In the genomic region with DNA sequence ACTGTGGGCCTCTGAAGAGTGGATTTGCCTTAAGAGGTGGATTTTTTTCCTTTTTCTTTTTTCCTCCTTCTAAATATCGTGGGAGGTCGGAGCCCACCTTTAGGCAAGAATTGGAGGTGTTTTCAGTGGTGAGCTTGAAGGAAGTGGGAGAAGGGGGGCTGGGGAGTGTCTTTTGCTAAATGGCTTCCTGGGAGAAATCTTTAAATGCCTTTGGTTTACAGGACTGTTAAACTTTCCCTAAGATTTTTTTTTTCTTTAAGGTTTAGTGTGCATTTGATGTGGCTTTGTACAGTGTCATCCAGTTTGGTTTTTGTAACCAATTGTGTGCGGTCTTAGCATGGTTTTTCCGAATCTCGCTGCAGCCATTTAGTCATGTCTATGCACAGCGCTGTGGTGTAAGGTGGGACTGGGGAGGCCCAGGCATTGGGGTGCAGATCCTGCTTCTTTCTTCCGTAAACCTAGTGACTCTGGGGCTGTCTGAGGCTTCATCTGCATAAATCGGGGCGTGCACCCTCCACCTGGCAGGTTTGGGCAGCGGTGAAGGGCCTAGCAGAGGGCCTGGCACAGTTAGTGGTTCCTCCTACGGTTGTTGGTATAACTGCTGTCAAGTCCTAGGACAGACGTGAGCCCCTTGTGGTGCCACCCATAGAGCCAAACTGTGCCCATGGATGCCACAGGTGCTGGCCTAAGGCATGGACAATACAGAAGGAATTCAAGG, we compare ENCODE assay signal across 8 cellular contexts. TPM values are rescaled to one million over a fixed set of nuclear protein-coding genes. Genes with fewer than 3 reads are reported as not detected.
DNase-seq lines count a peak whose midpoint lies in the region; ATAC-seq and TF ChIP-seq lines count a peak whose summit lies in the region.

No MANE protein-coding gene starts in this region.

- no peak for TF ChIP-seq CTCF in fibroblast of pulmonary artery (IDR thresholded peaks at IDR 0.05; ENCODE audit: low read length, missing control alignments)
- TF ChIP-seq CTCF in parathyroid adenoma (IDR thresholded peaks at IDR 0.05) = no peak
- no peak for TF ChIP-seq CTCF in vagina (IDR thresholded peaks at IDR 0.05)

- H3K9me3 ChIP-seq in parathyroid adenoma (ENCODE audit: control insufficient read depth, low read length) (no peaks in the 10 kb centered on the region), vagina (no peaks in the 10 kb centered on the region)

- peak overlapping the region; percentile 64 for H3K4me3 ChIP-seq in fibroblast of pulmonary artery (replicated peaks; ENCODE audit: low read depth, low read length)
- H3K4me3 ChIP-seq in parathyroid adenoma (ENCODE audit: low read depth, low read length) = peak overlapping the region; percentile 62
- peak overlapping the region; percentile 68 to 83 for H3K4me3 ChIP-seq in vagina

- no peak overlapping the region for H2AFZ ChIP-seq in parathyroid adenoma

- peak; percentile 73 to 79 for ATAC-seq in activated T-cell treated with anti-CD3 and anti-CD28 coated beads, Interleukin-2, amount 50 U/mL, for 72 hours (replicated peaks in 1 of 2)

- H3K36me3 Mint-ChIP-seq in activated T-cell treated with anti-CD3 and anti-CD28 coated beads, Interleukin-2, amount 50 U/mL, for 72 hours (ENCODE audit: insufficient read depth in 2 of 2) = peaks cover 0 to 4% of the 10 kb centered on the region in 2 donors

- peaks cover 31% of the 10 kb centered on the region for H3K79me2 ChIP-seq in parathyroid adenoma

- H3K9ac ChIP-seq in parathyroid adenoma = no peak overlapping the region

- H3K27ac ChIP-seq in parathyroid adenoma (peak overlapping the region; percentile 70), vagina (peak overlapping the region; percentile 97)

- H3K4me1 ChIP-seq in parathyroid adenoma = peaks cover 20% of the 10 kb centered on the region
- H3K4me1 ChIP-seq in vagina = peaks cover 63% of the 10 kb centered on the region

- H3K36me3 ChIP-seq in parathyroid adenoma (ENCODE audit: control insufficient read depth, insufficient read depth, low read length) (no peaks in the 10 kb centered on the region), vagina (no peaks in the 10 kb centered on the region)

- no peaks in the 10 kb centered on the region for H3K27me3 Mint-ChIP-seq in activated T-cell treated with anti-CD3 and anti-CD28 coated beads, Interleukin-2, amount 50 U/mL, for 72 hours (ENCODE audit: low read depth)

- intact Hi-C loops in vagina (cut with DNase I) = no loop called here

- DNase-seq in DMS 273 (lab: John Stamatoyannopoulos, UW; ENCODE audit: unreplicated experiment) = peak; percentile 64
- no peak for DNase-seq in DMS 273 treated with DMSO at 0.1 percent for 48 hours (lab: John Stamatoyannopoulos, UW)
- DNase-seq in NOMO-1 treated with dmso at 0.1 percent for 144 hours (lab: John Stamatoyannopoulos, UW; ENCODE audit: unreplicated experiment) = peak; percentile 49
- peak; percentile 78 to 87 for DNase-seq in activated T-cell treated with anti-CD3 and anti-CD28 coated beads, Interleukin-2, amount 50 U/mL, for 72 hours
- no peak for DNase-seq in fibroblast of pulmonary artery (ENCODE audit: low read depth)
- no peak for DNase-seq in vagina (ENCODE audit: extremely low spot score in 2 of 2)
- DNase-seq in NCI-H1694 (lab: John Stamatoyannopoulos, UW) = no peak

- peak overlapping the region; percentile 94 for H3K27ac Mint-ChIP-seq in activated T-cell treated with anti-CD3 and anti-CD28 coated beads, Interleukin-2, amount 50 U/mL, for 72 hours

- H3K4me1 Mint-ChIP-seq in activated T-cell treated with anti-CD3 and anti-CD28 coated beads, Interleukin-2, amount 50 U/mL, for 72 hours (ENCODE audit: low read depth) = peaks cover 58% of the 10 kb centered on the region

- H3K4me2 ChIP-seq in parathyroid adenoma (ENCODE audit: low read length) = peak overlapping the region; percentile 81

- TF ChIP-seq POLR2A in vagina (IDR thresholded peaks at IDR 0.05) = no peak

- no peaks in the 10 kb centered on the region for H3K9me3 Mint-ChIP-seq in activated T-cell treated with anti-CD3 and anti-CD28 coated beads, Interleukin-2, amount 50 U/mL, for 72 hours

- H3K27me3 ChIP-seq in parathyroid adenoma (ENCODE audit: control insufficient read depth, insufficient read depth, low read length) (no peaks in the 10 kb centered on the region), vagina (no peaks in the 10 kb centered on the region)

- H3K4me3 Mint-ChIP-seq in activated T-cell treated with anti-CD3 and anti-CD28 coated beads, Interleukin-2, amount 50 U/mL, for 72 hours = peak overlapping the region; percentile 87 to 95

RNA-seq across cellular contexts. Expression of a gene that starts 1.3 kb away (rescaled TPM):
- 100 to 1,000 TPM; 179 to 214 TPM for total RNA-seq in activated T-cell treated with anti-CD3 and anti-CD28 coated beads, Interleukin-2, amount 50 U/mL, for 72 hours
- total RNA-seq in vagina = 116 TPM

Comparison
In these comparisons a context has a peak if more than half of its experiments do, and no peak if none do; other contexts are left out.
1. DNase-seq: peak in DMS 273 (single experiment), NOMO-1 treated with dmso at 0.1 percent for 144 hours (single experiment) and activated T-cell treated with anti-CD3 and anti-CD28 coated beads, Interleukin-2, amount 50 U/mL, for 72 hours (2 of 2); none in DMS 273 treated with DMSO at 0.1 percent for 48 hours (single experiment), fibroblast of pulmonary artery (single experiment), vagina (0 of 2) and NCI-H1694 (single experiment).
2. Peak in every context shown above with its lines, with median percentiles within 50 percentile points of each other: H3K4me3 ChIP-seq.